ENCODE assay signal across 1 cellular context in genomic region chr15:28831897-28832587, GRCh38.
TF ChIP-seq lines count a peak whose summit lies in the region.
"Not testable (repeated sequence)": the region's sequence is repeated elsewhere in the genome, so short reads cannot be mapped to it uniquely, and the experiment has no call there.

No MANE protein-coding gene starts in this region.

TF ChIP-seq in K562, 482 proteins besides CTCF, POLR2A, EP300 and RAD21 (continued from another document and continues in another):
- TF ChIP-seq FOXM1 (IDR thresholded peaks at IDR 0.05; ENCODE audit: low read depth) (0 out of 2 replicates have a peak, but pooled peaks have one; percentile 42), FOXM1 (CRISPR knock-in tag; IDR thresholded peaks at IDR 0.05; ENCODE audit: low read depth) (0 out of 2 replicates have a peak, but pooled peaks have one; percentile 42), CHD2 (IDR thresholded peaks at IDR 0.05; ENCODE audit: low read depth, low read length) (peak; percentile 50; the same call in 1 of the 2 replicates), GABPB1 (CRISPR knock-in tag; IDR thresholded peaks at IDR 0.05) (0 out of 2 replicates have a peak, but pooled peaks have one; percentile 35), SMARCE1 (IDR thresholded peaks at IDR 0.05) (0 out of 2 replicates have a peak, but pooled peaks have one; percentile 16), MNT (conservative IDR thresholded peaks at IDR 0.05) (0 out of 4 replicates have a peak, but pooled peaks of 1 of the 2 experiments have one; percentile 29), MGA (IDR thresholded peaks at IDR 0.05) (peak; percentile 98), ZBTB1 (CRISPR knock-in tag; IDR thresholded peaks at IDR 0.05; ENCODE audit: borderline replicate concordance, low read depth) (peak; percentile 90), CBFB (CRISPR knock-in tag; IDR thresholded peaks at IDR 0.05) (peak; percentile 95), ZBTB2 (IDR thresholded peaks at IDR 0.05) (0 out of 2 replicates have a peak, but pooled peaks have one; percentile 29), MTA3 (IDR thresholded peaks at IDR 0.05; ENCODE audit: borderline replicate concordance) (peak; percentile 32; the same call in 1 of the 2 replicates), L3MBTL2 (IDR thresholded peaks at IDR 0.05) (peak; percentile 99), SMAD4 (CRISPR knock-in tag; conservative IDR thresholded peaks at IDR 0.05) (0 out of 2 replicates have a peak, but pooled peaks have one; percentile 18), ZNF592 (IDR thresholded peaks at IDR 0.05) (peak; percentile 70), MLX (CRISPR knock-in tag; conservative IDR thresholded peaks at IDR 0.05) (peak in 1 of 2 experiments; percentile 41; a peak in 1 of 4 replicates), RBBP5 (IDR thresholded peaks at IDR 0.05; ENCODE audit: borderline replicate concordance, insufficient read depth, low read length, poor library complexity, severe bottlenecking) (peak; percentile 39), HDAC1 (IDR thresholded peaks at IDR 0.05) (0 out of 4 replicates have a peak, but pooled peaks of 1 of the 2 experiments have one; percentile 23), NONO (IDR thresholded peaks at IDR 0.05; ENCODE audit: low read depth in 2 of 2, low read length in 1 of 2) (peak in 1 of 2 experiments; percentile 40; a peak in 1 of 4 replicates), PKNOX1 (IDR thresholded peaks at IDR 0.05) (peak; percentile 90), ZFX (CRISPR knock-in tag; IDR thresholded peaks at IDR 0.05) (peak; percentile 56; the same call in 1 of the 2 replicates), SOX6 (IDR thresholded peaks at IDR 0.05) (peak; percentile 34; the same call in 1 of the 2 replicates), ZNF316 (IDR thresholded peaks at IDR 0.05) (peak; percentile 79), ETV6 (CRISPR knock-in tag; IDR thresholded peaks at IDR 0.05; ENCODE audit: borderline replicate concordance) (0 out of 2 replicates have a peak, but pooled peaks have one; percentile 18), NFYB (IDR thresholded peaks at IDR 0.05; ENCODE audit: extremely low read depth, insufficient read length) (peak; percentile 68), PHF8 (IDR thresholded peaks at IDR 0.05; ENCODE audit: borderline replicate concordance, low read length) (peak; percentile 53; the same call in 1 of the 2 replicates), FOS (IDR thresholded peaks at IDR 0.05; ENCODE audit: extremely low read depth, insufficient read length) (peak; percentile 78), MYC (IDR thresholded peaks at IDR 0.05; ENCODE audit: low read depth, low read length) (peak; percentile 44; the same call in 1 of the 2 replicates), RBM25 (IDR thresholded peaks at IDR 0.05; ENCODE audit: low read depth, low read length, severe bottlenecking) (peak; percentile 59), FOXP1 (CRISPR knock-in tag; IDR thresholded peaks at IDR 0.05) (peak; percentile 25; the same call in 1 of the 2 replicates), TCF3 (CRISPR knock-in tag; IDR thresholded peaks at IDR 0.05) (peak; percentile 29; the same call in 1 of the 2 replicates), RNF2 (IDR thresholded peaks at IDR 0.05) (peak; percentile 44; the same call in 1 of the 2 replicates), TFAP4 (CRISPR knock-in tag; IDR thresholded peaks at IDR 0.05; ENCODE audit: borderline replicate concordance) (peak; percentile 76; the same call in 1 of the 2 replicates), MAX (CRISPR knock-in tag; IDR thresholded peaks at IDR 0.05) (peak; percentile 81)
- not testable (repeated sequence) for TF ChIP-seq ETV6 (IDR thresholded peaks at IDR 0.05; ENCODE audit: borderline replicate concordance in 1 of 2, low read depth in 2 of 2, low read length in 1 of 2); MYC (CRISPR knock-in tag; IDR thresholded peaks at IDR 0.05; ENCODE audit: borderline replicate concordance, low read depth)
